Comparison of ENCODE assay signal across 8 cellular contexts in the genomic region with DNA sequence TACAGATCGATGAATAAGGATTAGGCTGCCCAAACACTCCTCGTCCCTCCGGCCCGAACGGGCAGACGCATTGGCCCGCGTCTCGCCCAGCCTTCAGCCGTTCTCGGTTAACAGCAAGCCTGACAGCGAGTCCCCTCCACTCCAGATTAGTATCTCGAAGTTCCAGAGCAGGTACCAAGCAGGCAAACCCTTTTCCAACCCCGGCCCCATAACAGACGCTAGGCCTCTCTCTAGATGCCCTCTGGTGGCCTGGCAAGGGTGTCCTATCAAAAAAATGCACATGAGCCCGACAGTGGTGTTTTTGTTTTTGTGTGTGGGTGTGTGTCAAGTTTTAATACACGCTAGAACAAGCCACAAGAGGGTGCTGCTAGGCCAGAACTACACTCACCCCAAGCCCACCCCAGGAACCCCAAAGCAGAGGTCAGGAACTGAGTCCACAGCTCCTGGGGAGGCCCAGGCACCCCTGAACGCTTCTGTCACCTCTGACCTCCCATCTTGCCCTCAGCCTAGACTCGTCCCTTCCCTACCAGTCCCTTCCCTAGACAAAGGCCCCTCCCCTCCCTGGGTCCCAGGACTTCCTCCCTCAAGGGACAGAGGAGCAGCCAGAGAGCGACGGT. TPM values are rescaled to one million over a fixed set of nuclear protein-coding genes. Genes with fewer than 3 reads are reported as not detected.
DNase-seq lines count a peak whose midpoint lies in the region; ATAC-seq, FAIRE-seq and TF ChIP-seq lines count a peak whose summit lies in the region.

No MANE protein-coding gene starts in this region.

- H3K36me3 ChIP-seq in CD4-positive, CD25-positive, alpha-beta regulatory T cell (ENCODE audit: control insufficient read depth, insufficient read depth, low read length), result peaks cover 21% of the 10 kb centered on the region

- H3K27ac ChIP-seq in CD4-positive, CD25-positive, alpha-beta regulatory T cell (ENCODE audit: insufficient read depth, low read length, poor library complexity, severe bottlenecking), result peak overlapping the region; percentile 93

- H3K4me3 ChIP-seq in CD4-positive, CD25-positive, alpha-beta regulatory T cell (ENCODE audit: low read depth, low read length), result peak overlapping the region; percentile 79
- H3K4me3 ChIP-seq in epithelial cell of esophagus (ENCODE audit: low read length), result peak overlapping the region; percentile 57

- H3K27me3 ChIP-seq in CD4-positive, CD25-positive, alpha-beta regulatory T cell (ENCODE audit: control insufficient read depth, insufficient read depth, low read length), result no peaks in the 10 kb centered on the region

- H3K36me3 Mint-ChIP-seq in CD4-positive, CD25-positive, alpha-beta regulatory T cell, result peaks cover 9% of the 10 kb centered on the region
- peaks cover 21% of the 10 kb centered on the region for H3K36me3 Mint-ChIP-seq in activated CD8-positive, alpha-beta T cell treated with anti-CD3 and anti-CD28 coated beads, Interleukin-2, amount 10 ng/mL, durations not matched to agents 7 days and 5 days (ENCODE audit: low read depth)
- H3K36me3 Mint-ChIP-seq in stimulated activated effector memory CD8-positive, alpha-beta T cell treated with anti-CD3 and anti-CD28 coated beads, Interleukin-12 subunit alpha, Interleukin-12 subunit beta, amount 100 ng/mL, for 72 hours, result peaks cover 49% of the 10 kb centered on the region

- peak; percentile 67 to 70 for ATAC-seq in CD4-positive, CD25-positive, alpha-beta regulatory T cell (ENCODE audit: low read depth in 2 of 2)
- ATAC-seq in HG03442 (IDR thresholded peaks at IDR 0.05; ENCODE audit: unreplicated experiment), result peak; percentile 39
- peak; percentile 66 for ATAC-seq in activated CD8-positive, alpha-beta T cell treated with anti-CD3 and anti-CD28 coated beads, Interleukin-2, amount 10 ng/mL, durations not matched to agents 7 days and 5 days
- peak; percentile 76 for ATAC-seq in stimulated activated effector memory CD8-positive, alpha-beta T cell treated with anti-CD3 and anti-CD28 coated beads, Interleukin-12 subunit alpha, Interleukin-12 subunit beta, amount 100 ng/mL, for 72 hours

- POLR2A ChIA-PET in activated CD8-positive, alpha-beta T cell treated with anti-CD3 and anti-CD28 coated beads, Interleukin-2, amount 10 ng/mL, durations not matched to agents 7 days and 5 days (lab: Charles Lee), result interaction anchor here (0.6 to 3.0 kb wide), 5 partner anchors 38 to 96 kb away, joined by 3 to 29 read pairs (median 3); partner anchors contain the start of genes ACP2 and DDB2

- peak; percentile 69 for TF ChIP-seq CTCF in epithelial cell of esophagus (IDR thresholded peaks at IDR 0.05; ENCODE audit: insufficient read depth, low read depth, low read length, missing control alignments)

- H3K9me3 ChIP-seq in CD4-positive, CD25-positive, alpha-beta regulatory T cell (ENCODE audit: control insufficient read depth in 2 of 2, low read length in 2 of 2), result no peaks in the 10 kb centered on the region

- peak overlapping the region; percentile 97 to 100 (median 99) for H3K27ac Mint-ChIP-seq in CD4-positive, CD25-positive, alpha-beta regulatory T cell
- peak overlapping the region; percentile 99 for H3K27ac Mint-ChIP-seq in activated CD8-positive, alpha-beta T cell treated with anti-CD3 and anti-CD28 coated beads, Interleukin-2, amount 10 ng/mL, durations not matched to agents 7 days and 5 days
- H3K27ac Mint-ChIP-seq in stimulated activated effector memory CD8-positive, alpha-beta T cell treated with anti-CD3 and anti-CD28 coated beads, Interleukin-12 subunit alpha, Interleukin-12 subunit beta, amount 100 ng/mL, for 72 hours, result peak overlapping the region; percentile 99

- H3K9me3 Mint-ChIP-seq in CD4-positive, CD25-positive, alpha-beta regulatory T cell, result no peaks in the 10 kb centered on the region
- H3K9me3 Mint-ChIP-seq in activated CD8-positive, alpha-beta T cell treated with anti-CD3 and anti-CD28 coated beads, Interleukin-2, amount 10 ng/mL, durations not matched to agents 7 days and 5 days (ENCODE audit: insufficient read depth), result no peaks in the 10 kb centered on the region
- no peaks in the 10 kb centered on the region for H3K9me3 Mint-ChIP-seq in stimulated activated effector memory CD8-positive, alpha-beta T cell treated with anti-CD3 and anti-CD28 coated beads, Interleukin-12 subunit alpha, Interleukin-12 subunit beta, amount 100 ng/mL, for 72 hours

- H3K4me3 Mint-ChIP-seq in CD4-positive, CD25-positive, alpha-beta regulatory T cell, result peak overlapping the region; percentile 97 to 99 (median 99)
- H3K4me3 Mint-ChIP-seq in activated CD8-positive, alpha-beta T cell treated with anti-CD3 and anti-CD28 coated beads, Interleukin-2, amount 10 ng/mL, durations not matched to agents 7 days and 5 days, result peak overlapping the region; percentile 97
- peak overlapping the region; percentile 89 for H3K4me3 Mint-ChIP-seq in stimulated activated effector memory CD8-positive, alpha-beta T cell treated with anti-CD3 and anti-CD28 coated beads, Interleukin-12 subunit alpha, Interleukin-12 subunit beta, amount 100 ng/mL, for 72 hours

- CTCF ChIA-PET in activated CD8-positive, alpha-beta T cell treated with anti-CD3 and anti-CD28 coated beads, Interleukin-2, amount 10 ng/mL, durations not matched to agents 7 days and 5 days (lab: Charles Lee), result interaction anchor here (0.9 to 4.8 kb wide), 12 partner anchors 10 to 278 kb away, joined by 3 to 54 read pairs (median 7); partner anchors contain the start of genes ACP2, DDB2 and NR1H3

- peak; percentile 94 for FAIRE-seq in GM19239 (lab: Jason Lieb, UNC)

- DNase-seq in CD4-positive, CD25-positive, alpha-beta regulatory T cell, result peak; percentile 62 to 92 (median 86)
- DNase-seq in GM19239 (ENCODE audit: insufficient read length, low spot score) (peak; percentile 71), NCI-H82 (lab: John Stamatoyannopoulos, UW) (peak; percentile 80), epithelial cell of esophagus (ENCODE audit: low read depth) (peak; percentile 82), mucosa of gallbladder (ENCODE audit: low spot score) (peak; percentile 77)
- peak; percentile 83 for DNase-seq in activated CD8-positive, alpha-beta T cell treated with anti-CD3 and anti-CD28 coated beads, Interleukin-2, amount 10 ng/mL, durations not matched to agents 7 days and 5 days
- DNase-seq in stimulated activated effector memory CD8-positive, alpha-beta T cell treated with anti-CD3 and anti-CD28 coated beads, Interleukin-12 subunit alpha, Interleukin-12 subunit beta, amount 100 ng/mL, for 72 hours (ENCODE audit: low spot score in 2 of 2), result peak in 1 of 2 donors; percentile 55

- peaks cover 43% of the 10 kb centered on the region for H3K4me1 ChIP-seq in CD4-positive, CD25-positive, alpha-beta regulatory T cell (ENCODE audit: control insufficient read depth, insufficient read depth, low read length, poor library complexity, severe bottlenecking)

- H3K4me1 Mint-ChIP-seq in CD4-positive, CD25-positive, alpha-beta regulatory T cell, result peaks cover 4 to 47% (median 19%) of the 10 kb centered on the region in 4 donors
- peaks cover 41% of the 10 kb centered on the region for H3K4me1 Mint-ChIP-seq in activated CD8-positive, alpha-beta T cell treated with anti-CD3 and anti-CD28 coated beads, Interleukin-2, amount 10 ng/mL, durations not matched to agents 7 days and 5 days (ENCODE audit: low read depth)
- H3K4me1 Mint-ChIP-seq in stimulated activated effector memory CD8-positive, alpha-beta T cell treated with anti-CD3 and anti-CD28 coated beads, Interleukin-12 subunit alpha, Interleukin-12 subunit beta, amount 100 ng/mL, for 72 hours, result peaks cover 48% of the 10 kb centered on the region

- peaks cover 5% of the 10 kb centered on the region for H3K27me3 Mint-ChIP-seq in CD4-positive, CD25-positive, alpha-beta regulatory T cell
- H3K27me3 Mint-ChIP-seq in activated CD8-positive, alpha-beta T cell treated with anti-CD3 and anti-CD28 coated beads, Interleukin-2, amount 10 ng/mL, durations not matched to agents 7 days and 5 days (ENCODE audit: low read depth), result no peaks in the 10 kb centered on the region

RNA-seq across cellular contexts. Expression of gene ARFGAP2, which starts 0.7 kb away (rescaled TPM):
- 169 TPM for total RNA-seq in CD4-positive, CD25-positive, alpha-beta regulatory T cell
- 100 to 1,000 TPM; 102 to 113 (median 109) TPM for polyA plus RNA-seq in CD4-positive, CD25-positive, alpha-beta regulatory T cell
- total RNA-seq in activated CD8-positive, alpha-beta T cell treated with anti-CD3 and anti-CD28 coated beads, Interleukin-2, amount 10 ng/mL, durations not matched to agents 7 days and 5 days, result 100 to 1,000 TPM in 1 of 2 experiments, 10 to 100 TPM in 1; 89.6 to 102 TPM
- 91.8 TPM for total RNA-seq in mucosa of gallbladder

RNA-seq across cellular contexts. Expression of gene PACSIN3, which starts 8.9 kb away (rescaled TPM):
- not detected for total RNA-seq in CD4-positive, CD25-positive, alpha-beta regulatory T cell
- polyA plus RNA-seq in CD4-positive, CD25-positive, alpha-beta regulatory T cell, result under 1 TPM in 1 of 4 donors, not detected in 3; 0.85 TPM
- total RNA-seq in activated CD8-positive, alpha-beta T cell treated with anti-CD3 and anti-CD28 coated beads, Interleukin-2, amount 10 ng/mL, durations not matched to agents 7 days and 5 days, result 1 to 10 TPM; 2.0 to 2.1 TPM
- 34.4 TPM for total RNA-seq in mucosa of gallbladder

RNA-seq across cellular contexts. Expression of gene DDB2, which starts 37.4 kb away (rescaled TPM):
- 81.7 TPM for total RNA-seq in CD4-positive, CD25-positive, alpha-beta regulatory T cell
- 10 to 100 TPM; 55.3 to 93.9 (median 60.0) TPM for polyA plus RNA-seq in CD4-positive, CD25-positive, alpha-beta regulatory T cell
- 100 to 1,000 TPM; 164 to 171 TPM for total RNA-seq in activated CD8-positive, alpha-beta T cell treated with anti-CD3 and anti-CD28 coated beads, Interleukin-2, amount 10 ng/mL, durations not matched to agents 7 days and 5 days
- total RNA-seq in mucosa of gallbladder, result 22.7 TPM

Comparison
In these comparisons a context has a peak if more than half of its experiments do, and no peak if none do; other contexts are left out.
1. RNA of gene PACSIN3, which starts 8.9 kb away (total RNA-seq): 34.4 TPM in mucosa of gallbladder (single experiment); 2.0 to 2.1 TPM in activated CD8-positive, alpha-beta T cell treated with anti-CD3 and anti-CD28 coated beads, Interleukin-2, amount 10 ng/mL, durations not matched to agents 7 days and 5 days and not detected in CD4-positive, CD25-positive, alpha-beta regulatory T cell (single experiment); every median in the first group is over 10 times any median in the second.
2. Peak in every context shown above with its lines, with median percentiles within 50 percentile points of each other: ATAC-seq, H3K27ac Mint-ChIP-seq and H3K4me3 Mint-ChIP-seq.